8 cellular contexts compared by ENCODE assay signal in genomic region chr5:109691248-109691574, GRCh38. TPM values are rescaled to one million over a fixed set of nuclear protein-coding genes. Genes with fewer than 3 reads are reported as not detected.
DNase-seq lines count a peak whose midpoint lies in the region; TF ChIP-seq lines count a peak whose summit lies in the region.

No MANE protein-coding gene starts in this region.

- no peaks in the 10 kb centered on the region for H3K27me3 Mint-ChIP-seq in Calu3 (ENCODE audit: unreplicated experiment)
- H3K27me3 Mint-ChIP-seq in neural crest cell (ENCODE audit: low read depth): no peaks in the 10 kb centered on the region

- H3K4me3 ChIP-seq in NT2/D1 (ENCODE audit: insufficient read length, low read depth) (peak overlapping the region; percentile 86), dorsolateral prefrontal cortex (peak overlapping the region; percentile 55 to 98 (median 92))

- H3K4me3 Mint-ChIP-seq in Calu3 (ENCODE audit: low read depth, unreplicated experiment): peak overlapping the region; percentile 96
- H3K4me3 Mint-ChIP-seq in neural crest cell: peak overlapping the region; percentile 92

- intact Hi-C loops in Calu3 (cut with micrococcal nuclease; ENCODE audit: unreplicated experiment): loop anchor here (1.0 to 10.0 kb wide), 3 partner anchors 153 to 934 kb away; no protein-coding TSS in a partner anchor
- intact Hi-C loops in dorsolateral prefrontal cortex (cut with DNase I): loop anchor here (5.0 to 10.0 kb wide), 4 partner anchors 51 to 1044 kb away; partner anchors contain the start of gene SLC25A46 (in 1 of the 2)
- intact Hi-C loops in posterior cingulate gyrus (cut with DNase I): loop anchor here (5.0 to 10.0 kb wide), 3 partner anchors 114 to 934 kb away; no protein-coding TSS in a partner anchor

- H3K9me3 ChIP-seq in NT2/D1 (ENCODE audit: insufficient read depth, low read length): no peaks in the 10 kb centered on the region

- H3K4me1 Mint-ChIP-seq in Calu3 (ENCODE audit: low read depth, unreplicated experiment): peaks cover 55% of the 10 kb centered on the region
- peaks cover 45% of the 10 kb centered on the region for H3K4me1 Mint-ChIP-seq in neural crest cell

- TF ChIP-seq CTCF in Calu3 (IDR thresholded peaks at IDR 0.05; ENCODE audit: unreplicated experiment) (no peak), dorsolateral prefrontal cortex (IDR thresholded peaks at IDR 0.05 in 54 of 56, conservative IDR thresholded peaks at IDR 0.05 in 2 of 56; ENCODE audit: low read depth in 1 of 56, partially characterized antibody in 56 of 56) (peak in 18 of 56 donors; percentile 2 to 38 (median 10)), neural crest cell (conservative IDR thresholded peaks at IDR 0.05) (peak; percentile 17)

- CTCF ChIA-PET in Calu3 (lab: Charles Lee): interaction anchor here (1.3 to 1.7 kb wide), 2 partner anchors 16 to 28 kb away, joined by 3 read pairs; no protein-coding TSS in a partner anchor

- no peaks in the 10 kb centered on the region for H3K36me3 ChIP-seq in NT2/D1 (ENCODE audit: insufficient read depth, insufficient read length, low read length)

- H3K4me1 ChIP-seq in NT2/D1 (ENCODE audit: insufficient read depth, insufficient read length): peaks cover 2% of the 10 kb centered on the region

- H3K9me3 Mint-ChIP-seq in Calu3 (ENCODE audit: low read depth, unreplicated experiment): no peaks in the 10 kb centered on the region
- no peaks in the 10 kb centered on the region for H3K9me3 Mint-ChIP-seq in neural crest cell

- H3K27me3 ChIP-seq in NT2/D1 (ENCODE audit: insufficient read depth, insufficient read length): no peaks in the 10 kb centered on the region
- no peaks in the 10 kb centered on the region for H3K27me3 ChIP-seq in dorsolateral prefrontal cortex

- BruUV-seq in Calu3 (replicated peaks; lab: Mats Ljungman, UMichigan): TSS peak; percentile 46

- H3K27ac Mint-ChIP-seq in Calu3 (ENCODE audit: unreplicated experiment) (peak overlapping the region; percentile 97), neural crest cell (ENCODE audit: unreplicated experiment) (peak overlapping the region; percentile 7)

- H3K36me3 Mint-ChIP-seq in Calu3 (ENCODE audit: insufficient read depth, unreplicated experiment) (peaks cover 35% of the 10 kb centered on the region), neural crest cell (ENCODE audit: low read depth) (no peaks in the 10 kb centered on the region)

- DNase-seq in Calu3 (no peak), NT2/D1 (ENCODE audit: low read depth, low spot score) (no peak), dorsolateral prefrontal cortex (no peak), neural crest cell (ENCODE audit: low read depth, low spot score) (no peak), NCI-H2227 (lab: John Stamatoyannopoulos, UW; ENCODE audit: unreplicated experiment) (no peak), NCI-H2107 (lab: John Stamatoyannopoulos, UW) (no peak), posterior cingulate gyrus (no peak), SKM-1 (lab: John Stamatoyannopoulos, UW; ENCODE audit: unreplicated experiment) (no peak)

- H3K27ac ChIP-seq in dorsolateral prefrontal cortex: peak overlapping the region in 56 of 59 donors; percentile 26 to 99 (median 97)

- H3K9ac ChIP-seq in NT2/D1 (ENCODE audit: insufficient read length, low read depth): peak overlapping the region; percentile 58

RNA-seq across cellular contexts. Expression of gene MAN2A1, which starts 1.5 kb away (rescaled TPM):
- total RNA-seq in Calu3 (2022) (65.8 and 76.3 TPM in 2 replicates), dorsolateral prefrontal cortex (100 to 1,000 TPM in 71 of 120 experiments, 10 to 100 TPM in 49; 47.7 to 446 (median 107) TPM), neural crest cell (24.9 and 25.5 TPM in 2 replicates)
